In genomic region chr5:132673939-132674630, GRCh38 we compare ENCODE assay signal across 10 cellular contexts. TPM values are rescaled to one million over a fixed set of nuclear protein-coding genes. Genes with fewer than 3 reads are reported as not detected.
DNase-seq lines count a peak whose midpoint lies in the region; ATAC-seq and TF ChIP-seq lines count a peak whose summit lies in the region.
"Had no signal": no experiment of that assay in that cellular context is flagged by ENCODE, and none has a peak within 500 bp of the region (broad histone marks: within the 10 kb centered on the region; RNA-seq: fewer than 3 reads in every experiment).

Gene IL4 (plus strand): TSS chr5:132673989. CDS start chr5:132674051, 62 bp downstream.

- POLR2A ChIA-PET in activated CD8-positive, alpha-beta T cell treated with anti-CD3 and anti-CD28 coated beads, Interleukin-2, amount 10 ng/mL, durations not matched to agents 7 days and 5 days (lab: Charles Lee), result interaction anchor here (0.8 to 1.0 kb wide), 2 partner anchors 11 to 33 kb away, joined by 3 to 4 read pairs; no protein-coding TSS in a partner anchor

- no peaks in the 10 kb centered on the region for H3K9me3 Mint-ChIP-seq in activated CD8-positive, alpha-beta T cell treated with anti-CD3 and anti-CD28 coated beads, Interleukin-2, amount 10 ng/mL, durations not matched to agents 7 days and 5 days (ENCODE audit: insufficient read depth)

- H3K4me1 Mint-ChIP-seq in activated CD8-positive, alpha-beta T cell treated with anti-CD3 and anti-CD28 coated beads, Interleukin-2, amount 10 ng/mL, durations not matched to agents 7 days and 5 days (ENCODE audit: low read depth), result peaks cover 41% of the 10 kb centered on the region

- CTCF ChIA-PET in activated CD8-positive, alpha-beta T cell treated with anti-CD3 and anti-CD28 coated beads, Interleukin-2, amount 10 ng/mL, durations not matched to agents 7 days and 5 days (lab: Charles Lee), result interaction anchor here (0.7 to 2.8 kb wide), 13 partner anchors 11 to 209 kb away, joined by 3 to 10 read pairs (median 3); partner anchors contain the start of gene IL13

- ATAC-seq in GM19035 (IDR thresholded peaks at IDR 0.05; ENCODE audit: unreplicated experiment) (peak; percentile 21), left lung (no peak), GM18907 (IDR thresholded peaks at IDR 0.05; ENCODE audit: unreplicated experiment) (no peak), heart left ventricle (no peak)
- ATAC-seq in activated CD8-positive, alpha-beta T cell treated with anti-CD3 and anti-CD28 coated beads, Interleukin-2, amount 10 ng/mL, durations not matched to agents 7 days and 5 days, result no peak

- H3K4me3 ChIP-seq in AG09309 (ENCODE audit: control insufficient read depth, low read depth, low read length) (peak within 1 kb of the TSS; percentile 42), left lung (no peak within 1 kb of the TSS), heart left ventricle (peak within 1 kb of the TSS in 1 of 12 donors; percentile 19)

- TF ChIP-seq CTCF in AG09309 (IDR thresholded peaks at IDR 0.05; ENCODE audit: control insufficient read depth, insufficient read depth, low read depth, low read length, missing control alignments) (no peak), left lung (IDR thresholded peaks at IDR 0.05) (no peak), heart left ventricle (IDR thresholded peaks at IDR 0.05) (no peak)

- no peak within 1 kb of the TSS for H3K4me3 Mint-ChIP-seq in activated CD8-positive, alpha-beta T cell treated with anti-CD3 and anti-CD28 coated beads, Interleukin-2, amount 10 ng/mL, durations not matched to agents 7 days and 5 days

- peak within 1 kb of the TSS; percentile 79 for H3K27ac Mint-ChIP-seq in activated CD8-positive, alpha-beta T cell treated with anti-CD3 and anti-CD28 coated beads, Interleukin-2, amount 10 ng/mL, durations not matched to agents 7 days and 5 days

- H3K4me1 ChIP-seq in left lung (peaks cover 8 to 9% of the 10 kb centered on the region in 2 donors), heart left ventricle (peaks cover 0 to 13% (median 0%) of the 10 kb centered on the region in 12 donors)

- no peaks in the 10 kb centered on the region for H3K36me3 Mint-ChIP-seq in activated CD8-positive, alpha-beta T cell treated with anti-CD3 and anti-CD28 coated beads, Interleukin-2, amount 10 ng/mL, durations not matched to agents 7 days and 5 days (ENCODE audit: low read depth)

- H3K36me3 ChIP-seq in left lung (no peaks in the 10 kb centered on the region), heart left ventricle (no peaks in the 10 kb centered on the region)

- TF ChIP-seq POLR2A in heart left ventricle (IDR thresholded peaks at IDR 0.05), result no peak

- 70 to 78% (median 76%) methylated on average over 14 of the region's 14 CpGs for WGBS in heart left ventricle, 4 donors

- no peak for DNase-seq in AG09309 (ENCODE audit: low read depth)
- no peak for DNase-seq in activated CD8-positive, alpha-beta T cell treated with anti-CD3 and anti-CD28 coated beads, Interleukin-2, amount 10 ng/mL, durations not matched to agents 7 days and 5 days
- no peak for DNase-seq in left lung
- DNase-seq in putamen (ENCODE audit: low spot score), result no peak
- DNase-seq in NK-92 (lab: John Stamatoyannopoulos, UW; ENCODE audit: unreplicated experiment), result no peak
- DNase-seq in heart left ventricle, result no peak
- DNase-seq: effector CD8-positive, alpha-beta T cell; posterior cingulate gyrus had no signal

- no peaks in the 10 kb centered on the region for H3K27me3 Mint-ChIP-seq in activated CD8-positive, alpha-beta T cell treated with anti-CD3 and anti-CD28 coated beads, Interleukin-2, amount 10 ng/mL, durations not matched to agents 7 days and 5 days (ENCODE audit: low read depth)

- intact Hi-C loops in left lung (cut with DNase I), result no loop called here
- intact Hi-C loops in heart left ventricle (cut with DNase I), result loop anchor here in 1 of 10 donors (1.0 kb wide), 1 partner anchor 33 kb away; no protein-coding TSS in a partner anchor

- H3K9me3 ChIP-seq in left lung (no peaks in the 10 kb centered on the region), heart left ventricle (no peaks in the 10 kb centered on the region)

- H3K27me3 ChIP-seq in left lung (no peaks in the 10 kb centered on the region), heart left ventricle (no peaks in the 10 kb centered on the region)

- H3K27ac ChIP-seq in left lung (peak within 1 kb of the TSS; percentile 51 to 82), heart left ventricle (peak within 1 kb of the TSS in 2 of 12 donors; percentile 24 to 28)

RNA-seq across cellular contexts. Expression of gene IL4, which starts in this region (rescaled TPM):
- total RNA-seq in activated CD8-positive, alpha-beta T cell treated with anti-CD3 and anti-CD28 coated beads, Interleukin-2, amount 10 ng/mL, durations not matched to agents 7 days and 5 days, result not detected
- total RNA-seq in left lung (not detected), heart left ventricle (not detected)
- not detected for polyA plus RNA-seq in heart left ventricle
